In genomic region chr12:64452559-64453329, GRCh38 we compare ENCODE assay signal across 1 cellular context.
A peak's percentile ranks its signal among the peaks of the same experiment; 100 is the strongest.
TF ChIP-seq lines count a peak whose summit lies in the region.

No MANE protein-coding gene starts in this region.

TF ChIP-seq in K562, 482 proteins besides CTCF, POLR2A, EP300 and RAD21 (continued from another document and continues in another):
- TF ChIP-seq ZNF407 (IDR thresholded peaks at IDR 0.05; ENCODE audit: low read depth) (no peak), TBL1XR1 (IDR thresholded peaks at IDR 0.05; ENCODE audit: low read length in 2 of 2) (peak in 1 of 2 experiments; percentile 50; a peak in 1 of 4 replicates), MLLT1 (IDR thresholded peaks at IDR 0.05) (0 out of 4 replicates have a peak, but pooled peaks of 1 of the 2 experiments have one; percentile 16), ZBTB7A (IDR thresholded peaks at IDR 0.05; ENCODE audit: borderline replicate concordance, control insufficient read depth, low read depth, low read length) (no peak), HDAC8 (tag; IDR thresholded peaks at IDR 0.05) (no peak), XRCC3 (IDR thresholded peaks at IDR 0.05) (no peak), ZNF75A (CRISPR knock-in tag; IDR thresholded peaks at IDR 0.05) (no peak), ZKSCAN1 (IDR thresholded peaks at IDR 0.05; ENCODE audit: low read depth, low read length) (no peak), C11orf30 (IDR thresholded peaks at IDR 0.05; ENCODE audit: low read depth) (peak; percentile 96), BRD9 (IDR thresholded peaks at IDR 0.05; ENCODE audit: low read depth, partially characterized antibody) (peak; percentile 71), MEF2A (IDR thresholded peaks at IDR 0.05; ENCODE audit: control insufficient read depth, low read depth, low read length) (no peak), GABPB2 (CRISPR knock-in tag; conservative IDR thresholded peaks at IDR 0.05) (no peak), ZNF133 (CRISPR knock-in tag; IDR thresholded peaks at IDR 0.05) (no peak), CHCHD3 (CRISPR knock-in tag; IDR thresholded peaks at IDR 0.05) (no peak), CXXC5 (CRISPR knock-in tag; IDR thresholded peaks at IDR 0.05) (no peak), XRCC4 (IDR thresholded peaks at IDR 0.05; ENCODE audit: extremely low read depth, insufficient read depth, insufficient read length) (no peak), ELF2 (CRISPR knock-in tag; IDR thresholded peaks at IDR 0.05) (no peak), ATF7 (IDR thresholded peaks at IDR 0.05) (peak; percentile 49; the same call in 1 of the 2 replicates), HDAC6 (IDR thresholded peaks at IDR 0.05; ENCODE audit: low read depth, low read length) (no peak), RNF219 (CRISPR knock-in tag; IDR thresholded peaks at IDR 0.05) (no peak), TRIM25 (IDR thresholded peaks at IDR 0.05; ENCODE audit: borderline replicate concordance) (no peak), MIER1 (IDR thresholded peaks at IDR 0.05; ENCODE audit: low read depth) (no peak), YY1 (IDR thresholded peaks at IDR 0.05; ENCODE audit: borderline replicate concordance in 1 of 3, control insufficient read depth in 1 of 3, extremely low read depth in 1 of 3, insufficient read depth in 3 of 3, insufficient read length in 1 of 3, insufficient replicate concordance in 2 of 3, low read depth in 1 of 3, low read length in 2 of 3) (no peak), ZBTB9 (CRISPR knock-in tag; IDR thresholded peaks at IDR 0.05) (no peak), GATA2 (CRISPR knock-in tag; IDR thresholded peaks at IDR 0.05) (no peak), ARHGAP35 (IDR thresholded peaks at IDR 0.05; ENCODE audit: partially characterized antibody) (no peak), PYGO2 (tag; IDR thresholded peaks at IDR 0.05) (no peak), RBBP5 (IDR thresholded peaks at IDR 0.05; ENCODE audit: borderline replicate concordance, insufficient read depth, low read length, poor library complexity, severe bottlenecking) (peak; percentile 25), ARID4B (CRISPR knock-in tag; IDR thresholded peaks at IDR 0.05) (no peak), ZNF280A (IDR thresholded peaks at IDR 0.05; ENCODE audit: low read depth, partially characterized antibody) (no peak), TFE3 (CRISPR knock-in tag; IDR thresholded peaks at IDR 0.05) (no peak), ZNF239 (CRISPR knock-in tag; IDR thresholded peaks at IDR 0.05) (no peak), SNRNP70 (optimal IDR thresholded peaks at IDR 0.05; ENCODE audit: low read depth, low read length) (no peak), DNMT1 (IDR thresholded peaks at IDR 0.05) (no peak), SMARCB1 (IDR thresholded peaks at IDR 0.05; ENCODE audit: insufficient read length, low read depth) (no peak)
